20 cellular contexts compared by ENCODE assay signal in genomic region chr10:10782603-10783002, GRCh38.
DNase-seq lines count a peak whose midpoint lies in the region; ATAC-seq, FAIRE-seq and TF ChIP-seq lines count a peak whose summit lies in the region.
"Had no signal": no experiment of that assay in that cellular context is flagged by ENCODE, and none has a peak within 500 bp of the region (broad histone marks: within the 10 kb centered on the region; RNA-seq: fewer than 3 reads in every experiment).

No MANE protein-coding gene starts in this region.

- TF ChIP-seq CTCF in HFFc6 (IDR thresholded peaks at IDR 0.05): no peak
- TF ChIP-seq CTCF in fibroblast of mammary gland (conservative IDR thresholded peaks at IDR 0.05; ENCODE audit: control insufficient read depth, insufficient read depth, low read depth, low read length): no peak

- DNase-seq in HFFc6 (peak; percentile 42), RPMI7951 (ENCODE audit: low read depth) (peak; percentile 46), fibroblast of mammary gland (ENCODE audit: low read depth) (peak; percentile 67), urothelium cell line (ENCODE audit: low spot score) (peak; percentile 69), DMS 273 treated with DMSO at 0.1 percent for 48 hours (lab: John Stamatoyannopoulos, UW) (no peak)
- no peak for DNase-seq in stimulated activated naive CD8-positive, alpha-beta T cell treated with anti-CD3 and anti-CD28 coated beads, Interleukin-15, amount 100 ng/mL, for 72 hours
- DNase-seq: activated B cell treated with CpG ODN at 0.5 μM for 24 hours; activated CD4-positive, alpha-beta memory T cell treated with anti-CD3 and anti-CD28 coated beads, Interleukin-2, amount 10 ng/mL, durations not matched to agents 7 days and 5 days; amygdala; CD4-positive, alpha-beta T cell; gastrocnemius medialis; left cardiac atrium; MM.1S; naive thymus-derived CD4-positive, alpha-beta T cell; NCI-H82; right cardiac atrium; SK-N-SH; testis had no signal

- H3K9me3 Mint-ChIP-seq in HFFc6: peaks cover 3% of the 10 kb centered on the region; the same call in 1 of the 2 replicates
- peaks cover 0 to 4% of the 10 kb centered on the region in 2 donors for H3K9me3 Mint-ChIP-seq in stimulated activated naive CD8-positive, alpha-beta T cell treated with anti-CD3 and anti-CD28 coated beads, Interleukin-15, amount 100 ng/mL, for 72 hours
- H3K9me3 Mint-ChIP-seq: activated CD4-positive, alpha-beta memory T cell treated with anti-CD3 and anti-CD28 coated beads, Interleukin-2, amount 10 ng/mL, durations not matched to agents 7 days and 5 days; CD4-positive, alpha-beta T cell had no signal

- FAIRE-seq in urothelium cell line (lab: Jason Lieb, UNC): peak; percentile 71

- no peak for ATAC-seq in stimulated activated naive CD8-positive, alpha-beta T cell treated with anti-CD3 and anti-CD28 coated beads, Interleukin-15, amount 100 ng/mL, for 72 hours
- ATAC-seq in GM18867 (IDR thresholded peaks at IDR 0.05; ENCODE audit: unreplicated experiment): no peak
- ATAC-seq: gastrocnemius medialis; left cardiac atrium; naive thymus-derived CD4-positive, alpha-beta T cell; Panc1; right cardiac atrium had no signal

- no peak overlapping the region for H3K4me3 Mint-ChIP-seq in HFFc6
- H3K4me3 Mint-ChIP-seq in stimulated activated naive CD8-positive, alpha-beta T cell treated with anti-CD3 and anti-CD28 coated beads, Interleukin-15, amount 100 ng/mL, for 72 hours: no peak overlapping the region
- H3K4me3 Mint-ChIP-seq: activated B cell treated with CpG ODN at 0.5 μM for 24 hours; activated CD4-positive, alpha-beta memory T cell treated with anti-CD3 and anti-CD28 coated beads, Interleukin-2, amount 10 ng/mL, durations not matched to agents 7 days and 5 days; CD4-positive, alpha-beta T cell; naive thymus-derived CD4-positive, alpha-beta T cell had no signal

- peaks cover 80% of the 10 kb centered on the region for H3K4me1 Mint-ChIP-seq in HFFc6 (ENCODE audit: low read depth)
- H3K4me1 Mint-ChIP-seq in stimulated activated naive CD8-positive, alpha-beta T cell treated with anti-CD3 and anti-CD28 coated beads, Interleukin-15, amount 100 ng/mL, for 72 hours: no peaks in the 10 kb centered on the region
- H3K4me1 Mint-ChIP-seq: activated B cell treated with CpG ODN at 0.5 μM for 24 hours; activated CD4-positive, alpha-beta memory T cell treated with anti-CD3 and anti-CD28 coated beads, Interleukin-2, amount 10 ng/mL, durations not matched to agents 7 days and 5 days had no signal

- no peak overlapping the region for H3K4me3 ChIP-seq in fibroblast of mammary gland (ENCODE audit: control insufficient read depth, low read depth, low read length)
- H3K4me3 ChIP-seq: gastrocnemius medialis, testis had no signal

- no peak overlapping the region for H3K27ac Mint-ChIP-seq in HFFc6
- H3K27ac Mint-ChIP-seq in stimulated activated naive CD8-positive, alpha-beta T cell treated with anti-CD3 and anti-CD28 coated beads, Interleukin-15, amount 100 ng/mL, for 72 hours: no peak overlapping the region
- H3K27ac Mint-ChIP-seq: activated B cell treated with CpG ODN at 0.5 μM for 24 hours; activated CD4-positive, alpha-beta memory T cell treated with anti-CD3 and anti-CD28 coated beads, Interleukin-2, amount 10 ng/mL, durations not matched to agents 7 days and 5 days; CD4-positive, alpha-beta T cell; naive thymus-derived CD4-positive, alpha-beta T cell had no signal

- peaks cover 6% of the 10 kb centered on the region; the same call in 1 of the 2 replicates for H3K36me3 Mint-ChIP-seq in HFFc6 (ENCODE audit: low read depth)
- H3K36me3 Mint-ChIP-seq: naive thymus-derived CD4-positive, alpha-beta T cell had no signal

- peaks cover 1% of the 10 kb centered on the region; the same call in 1 of the 2 replicates for H3K27me3 Mint-ChIP-seq in HFFc6 (ENCODE audit: insufficient read depth)
- peaks cover 12% of the 10 kb centered on the region for H3K27me3 Mint-ChIP-seq in stimulated activated naive CD8-positive, alpha-beta T cell treated with anti-CD3 and anti-CD28 coated beads, Interleukin-15, amount 100 ng/mL, for 72 hours

Comparison
In these comparisons a context has a peak if more than half of its experiments do, and no peak if none do; other contexts are left out.
1. DNase-seq: peak in HFFc6 (single experiment), RPMI7951 (single experiment), fibroblast of mammary gland (single experiment) and urothelium cell line (single experiment); none in stimulated activated naive CD8-positive, alpha-beta T cell treated with anti-CD3 and anti-CD28 coated beads, Interleukin-15, amount 100 ng/mL, for 72 hours (0 of 2) and DMS 273 treated with DMSO at 0.1 percent for 48 hours (single experiment).